8 cellular contexts compared by ENCODE assay signal in genomic region chr1:221440658-221441057, GRCh38.
DNase-seq lines count a peak whose midpoint lies in the region; ATAC-seq and TF ChIP-seq lines count a peak whose summit lies in the region.

No MANE protein-coding gene starts in this region.

- no peak overlapping the region for H3K4me2 ChIP-seq in trophoblast cell (ENCODE audit: low read length)

- H4K91ac ChIP-seq in trophoblast cell (ENCODE audit: low read depth, low read length) = no peak overlapping the region

- peaks cover 2% of the 10 kb centered on the region for H3K27me3 Mint-ChIP-seq in memory B cell

- H3K9me3 ChIP-seq in HAP-1 (no peaks in the 10 kb centered on the region), trophoblast cell (ENCODE audit: insufficient read depth, low read depth, low read length) (no peaks in the 10 kb centered on the region)

- H3K36me3 ChIP-seq in brain microvascular endothelial cell (replicated peaks) = no peaks in the 10 kb centered on the region
- H3K36me3 ChIP-seq in HAP-1 (replicated peaks) = no peaks in the 10 kb centered on the region
- no peaks in the 10 kb centered on the region for H3K36me3 ChIP-seq in trophoblast cell (ENCODE audit: control insufficient read depth in 1 of 2, insufficient read depth in 2 of 2, low read length in 2 of 2)

- H3K27me3 ChIP-seq in brain microvascular endothelial cell (replicated peaks) (no peaks in the 10 kb centered on the region), HAP-1 (ENCODE audit: low read depth) (no peaks in the 10 kb centered on the region), trophoblast cell (ENCODE audit: insufficient read depth, low read length) (no peaks in the 10 kb centered on the region)

- H3K14ac ChIP-seq in trophoblast cell (ENCODE audit: low read length) = no peak overlapping the region

- peaks cover 13% of the 10 kb centered on the region for H3K4me1 Mint-ChIP-seq in memory B cell

- no peak overlapping the region for H2BK12ac ChIP-seq in trophoblast cell (ENCODE audit: low read length)

- no peaks in the 10 kb centered on the region for H3K79me2 ChIP-seq in trophoblast cell (ENCODE audit: control insufficient read depth, insufficient read depth, low read length, poor library complexity)

- DNase-seq in Ammon's horn (ENCODE audit: low spot score) (peak; percentile 42), brain microvascular endothelial cell (peak; percentile 29), memory B cell (ENCODE audit: low spot score in 2 of 2) (peak in 1 of 2 donors; percentile 14), HAP-1 (ENCODE audit: low spot score in 2 of 2) (no peak), trophoblast cell (no peak), HuH-7 (ENCODE audit: low spot score) (no peak)

- no peak overlapping the region for H2AFZ ChIP-seq in trophoblast cell (ENCODE audit: insufficient read depth, low read length, poor library complexity)

- H2BK120ac ChIP-seq in trophoblast cell (ENCODE audit: insufficient read depth, low read length, poor library complexity) = no peak overlapping the region

- H3K36me3 Mint-ChIP-seq in memory B cell = no peaks in the 10 kb centered on the region

- no peak overlapping the region for H3K9ac ChIP-seq in trophoblast cell (ENCODE audit: low read length)

- no peak overlapping the region for H4K8ac ChIP-seq in trophoblast cell (ENCODE audit: low read depth, low read length)

- ATAC-seq in HG03354 (IDR thresholded peaks at IDR 0.05; ENCODE audit: poor library complexity, severe bottlenecking, unreplicated experiment) (peak; percentile 42), memory B cell (ENCODE audit: low read depth) (peak; percentile 69), HG02840 (IDR thresholded peaks at IDR 0.05; ENCODE audit: low FRiP score, unreplicated experiment) (no peak)

- no peak overlapping the region for H3K4ac ChIP-seq in trophoblast cell (ENCODE audit: low read depth, low read length)

- TF ChIP-seq CTCF in brain microvascular endothelial cell (IDR thresholded peaks at IDR 0.05; ENCODE audit: low read depth, low read length, missing control alignments) = peak; percentile 31

- H3K9me3 Mint-ChIP-seq in memory B cell = no peaks in the 10 kb centered on the region

- no peak overlapping the region for H2BK5ac ChIP-seq in trophoblast cell (ENCODE audit: low read depth, low read length, poor library complexity)

- no peak overlapping the region for H3K18ac ChIP-seq in trophoblast cell (ENCODE audit: low read length)

- no CpG with 5 or more reads among the region's 5 CpGs for WGBS in trophoblast cell (ENCODE audit: extremely low coverage, insufficient coverage, insufficient read length)

- H2AK5ac ChIP-seq in trophoblast cell (ENCODE audit: low read length) = no peak overlapping the region

- no peak overlapping the region for H4K12ac ChIP-seq in trophoblast cell (ENCODE audit: low read depth, low read length)

- H3K27ac ChIP-seq in brain microvascular endothelial cell = peak overlapping the region; percentile 98
- no peak overlapping the region for H3K27ac ChIP-seq in trophoblast cell (ENCODE audit: low read depth, low read length)

- H3K27ac Mint-ChIP-seq in memory B cell = peak overlapping the region; percentile 58

- no peaks in the 10 kb centered on the region for H3K79me1 ChIP-seq in trophoblast cell (ENCODE audit: low read length)

- in situ Hi-C loops in brain microvascular endothelial cell (cut with HindIII; ENCODE audit: low pct_ligation_motif_present, low sequenced_read_pairs) = loop anchor here (25.0 kb wide), 1 partner anchor 553 kb away; the partner anchor contains the start of gene HLX
- in situ Hi-C loops in HAP-1 (cut with MboI; ENCODE audit: low sequenced_read_pairs) = no loop called here

- H3K23ac ChIP-seq in trophoblast cell (ENCODE audit: low read length) = no peak overlapping the region

- no peak overlapping the region for H3K4me3 Mint-ChIP-seq in memory B cell

- H3K4me1 ChIP-seq in HAP-1 (no peaks in the 10 kb centered on the region), trophoblast cell (ENCODE audit: control insufficient read depth in 1 of 2, insufficient read depth in 2 of 2, low read length in 2 of 2) (no peaks in the 10 kb centered on the region)

- H3K4me3 ChIP-seq in brain microvascular endothelial cell (ENCODE audit: low read depth, low read length) = no peak overlapping the region
- H3K4me3 ChIP-seq in HAP-1 = no peak overlapping the region
- no peak overlapping the region for H3K4me3 ChIP-seq in trophoblast cell (ENCODE audit: low read depth, low read length)

Comparison
In these comparisons a context has a peak if more than half of its experiments do, and no peak if none do; other contexts are left out.
1. DNase-seq: peak in Ammon's horn (single experiment) and brain microvascular endothelial cell (single experiment); none in HAP-1 (0 of 2), trophoblast cell (0 of 2) and HuH-7 (single experiment).